Comparison of ENCODE assay signal across 1 cellular context in the genomic region with DNA sequence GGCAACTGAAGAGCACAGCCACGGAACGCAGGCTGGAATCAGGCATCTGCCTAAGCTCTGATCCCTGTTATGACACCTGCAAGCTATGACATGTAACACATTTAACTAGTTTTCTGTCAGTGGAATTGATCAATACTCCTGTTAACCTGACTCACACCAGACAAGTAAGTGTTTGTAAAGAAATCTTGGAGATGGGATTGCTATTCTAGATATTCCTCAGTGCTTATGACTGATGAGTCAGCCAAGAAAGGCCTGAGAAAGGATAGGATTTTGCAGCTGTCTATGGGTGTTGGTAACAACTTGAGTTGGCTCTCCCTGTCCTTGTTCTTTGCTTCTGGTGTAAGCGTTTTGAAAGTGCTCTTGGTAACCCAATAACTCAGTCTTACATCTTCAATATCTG.
TF ChIP-seq lines count a peak whose summit lies in the region.

No MANE protein-coding gene starts in this region.

TF ChIP-seq in WTC11, 78 proteins besides CTCF, POLR2A, EP300 and RAD21 (continued from another document):
- TF ChIP-seq IRF2 (CRISPR knock-in tag; IDR thresholded peaks at IDR 0.05; ENCODE audit: borderline replicate concordance, low read depth) (no peak), ZNF219 (CRISPR knock-in tag; IDR thresholded peaks at IDR 0.05; ENCODE audit: borderline replicate concordance) (no peak), FOXP1 (CRISPR knock-in tag; IDR thresholded peaks at IDR 0.05; ENCODE audit: borderline replicate concordance) (no peak), ZNF121 (CRISPR knock-in tag; IDR thresholded peaks at IDR 0.05) (no peak), PRRX2 (CRISPR knock-in tag; IDR thresholded peaks at IDR 0.05) (no peak), ZNF232 (CRISPR knock-in tag; IDR thresholded peaks at IDR 0.05) (no peak)
- TF ChIP-seq, protein P1, sequence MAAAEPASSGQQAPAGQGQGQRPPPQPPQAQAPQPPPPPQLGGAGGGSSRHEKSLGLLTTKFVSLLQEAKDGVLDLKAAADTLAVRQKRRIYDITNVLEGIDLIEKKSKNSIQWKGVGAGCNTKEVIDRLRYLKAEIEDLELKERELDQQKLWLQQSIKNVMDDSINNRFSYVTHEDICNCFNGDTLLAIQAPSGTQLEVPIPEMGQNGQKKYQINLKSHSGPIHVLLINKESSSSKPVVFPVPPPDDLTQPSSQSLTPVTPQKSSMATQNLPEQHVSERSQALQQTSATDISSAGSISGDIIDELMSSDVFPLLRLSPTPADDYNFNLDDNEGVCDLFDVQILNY (CRISPR knock-in tag; IDR thresholded peaks at IDR 0.05) = no peak
- TF ChIP-seq, protein P2, sequence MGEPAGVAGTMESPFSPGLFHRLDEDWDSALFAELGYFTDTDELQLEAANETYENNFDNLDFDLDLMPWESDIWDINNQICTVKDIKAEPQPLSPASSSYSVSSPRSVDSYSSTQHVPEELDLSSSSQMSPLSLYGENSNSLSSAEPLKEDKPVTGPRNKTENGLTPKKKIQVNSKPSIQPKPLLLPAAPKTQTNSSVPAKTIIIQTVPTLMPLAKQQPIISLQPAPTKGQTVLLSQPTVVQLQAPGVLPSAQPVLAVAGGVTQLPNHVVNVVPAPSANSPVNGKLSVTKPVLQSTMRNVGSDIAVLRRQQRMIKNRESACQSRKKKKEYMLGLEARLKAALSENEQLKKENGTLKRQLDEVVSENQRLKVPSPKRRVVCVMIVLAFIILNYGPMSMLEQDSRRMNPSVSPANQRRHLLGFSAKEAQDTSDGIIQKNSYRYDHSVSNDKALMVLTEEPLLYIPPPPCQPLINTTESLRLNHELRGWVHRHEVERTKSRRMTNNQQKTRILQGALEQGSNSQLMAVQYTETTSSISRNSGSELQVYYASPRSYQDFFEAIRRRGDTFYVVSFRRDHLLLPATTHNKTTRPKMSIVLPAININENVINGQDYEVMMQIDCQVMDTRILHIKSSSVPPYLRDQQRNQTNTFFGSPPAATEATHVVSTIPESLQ (CRISPR knock-in tag; IDR thresholded peaks at IDR 0.05) = no peak
- TF ChIP-seq, protein P3, sequence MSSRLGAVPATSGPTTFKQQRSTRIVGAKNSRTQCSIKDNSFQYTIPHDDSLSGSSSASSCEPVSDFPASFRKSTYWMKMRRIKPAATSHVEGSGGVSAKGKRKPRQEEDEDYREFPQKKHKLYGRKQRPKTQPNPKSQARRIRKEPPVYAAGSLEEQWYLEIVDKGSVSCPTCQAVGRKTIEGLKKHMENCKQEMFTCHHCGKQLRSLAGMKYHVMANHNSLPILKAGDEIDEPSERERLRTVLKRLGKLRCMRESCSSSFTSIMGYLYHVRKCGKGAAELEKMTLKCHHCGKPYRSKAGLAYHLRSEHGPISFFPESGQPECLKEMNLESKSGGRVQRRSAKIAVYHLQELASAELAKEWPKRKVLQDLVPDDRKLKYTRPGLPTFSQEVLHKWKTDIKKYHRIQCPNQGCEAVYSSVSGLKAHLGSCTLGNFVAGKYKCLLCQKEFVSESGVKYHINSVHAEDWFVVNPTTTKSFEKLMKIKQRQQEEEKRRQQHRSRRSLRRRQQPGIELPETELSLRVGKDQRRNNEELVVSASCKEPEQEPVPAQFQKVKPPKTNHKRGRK (CRISPR knock-in tag; IDR thresholded peaks at IDR 0.05; ENCODE audit: borderline replicate concordance) = no peak
- TF ChIP-seq, protein P4, sequence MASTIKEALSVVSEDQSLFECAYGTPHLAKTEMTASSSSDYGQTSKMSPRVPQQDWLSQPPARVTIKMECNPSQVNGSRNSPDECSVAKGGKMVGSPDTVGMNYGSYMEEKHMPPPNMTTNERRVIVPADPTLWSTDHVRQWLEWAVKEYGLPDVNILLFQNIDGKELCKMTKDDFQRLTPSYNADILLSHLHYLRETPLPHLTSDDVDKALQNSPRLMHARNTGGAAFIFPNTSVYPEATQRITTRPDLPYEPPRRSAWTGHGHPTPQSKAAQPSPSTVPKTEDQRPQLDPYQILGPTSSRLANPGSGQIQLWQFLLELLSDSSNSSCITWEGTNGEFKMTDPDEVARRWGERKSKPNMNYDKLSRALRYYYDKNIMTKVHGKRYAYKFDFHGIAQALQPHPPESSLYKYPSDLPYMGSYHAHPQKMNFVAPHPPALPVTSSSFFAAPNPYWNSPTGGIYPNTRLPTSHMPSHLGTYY (CRISPR knock-in tag; IDR thresholded peaks at IDR 0.05) = no peak
